In the genomic region with DNA sequence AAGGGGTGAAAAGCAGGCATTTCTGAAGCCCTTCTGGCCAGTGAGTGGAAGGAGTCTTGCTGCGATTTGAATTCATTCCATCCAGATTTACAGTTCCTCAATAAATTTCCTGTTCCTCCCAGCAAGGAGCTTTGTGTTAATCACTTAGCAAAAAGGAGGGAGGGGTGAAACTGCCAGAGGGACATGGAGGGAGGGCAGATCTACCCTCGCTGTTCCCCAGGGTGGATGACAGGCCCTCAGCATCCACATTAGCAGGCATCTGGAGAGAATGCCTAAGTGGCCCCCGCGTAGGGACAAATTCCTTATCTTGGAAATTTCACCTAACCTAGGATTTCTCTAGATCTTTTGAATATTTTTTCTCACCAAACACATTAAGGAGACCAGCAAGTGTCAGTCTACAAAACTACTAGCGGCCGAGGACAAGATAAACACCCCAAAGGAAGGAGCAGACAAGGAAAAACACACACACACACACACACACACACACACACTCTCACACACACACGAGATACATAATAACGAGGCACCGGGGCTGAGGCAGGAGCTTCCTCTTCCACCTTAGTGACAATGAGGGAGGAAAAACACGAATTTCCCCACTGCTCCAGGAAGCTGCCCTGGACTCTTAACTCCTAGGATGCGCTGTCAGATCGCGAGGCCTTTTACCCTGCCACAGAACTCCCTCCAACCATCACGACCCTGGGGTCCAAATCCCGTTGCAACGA, we compare ENCODE assay signal across 8 cellular contexts. TPM values are rescaled to one million over a fixed set of nuclear protein-coding genes. Genes with fewer than 3 reads are reported as not detected.
A peak's percentile ranks its signal among the peaks of the same experiment; 100 is the strongest.
DNase-seq lines count a peak whose midpoint lies in the region; ATAC-seq and TF ChIP-seq lines count a peak whose summit lies in the region.

No MANE protein-coding gene starts in this region.

- H3K9me3 ChIP-seq in SK-N-MC (ENCODE audit: low read depth, low read length): no peaks in the 10 kb centered on the region

- no peak for DNase-seq in activated T-cell treated with anti-CD3 and anti-CD28 coated beads, Interleukin-2, amount 50 U/mL, for 4 hours
- DNase-seq in activated T-cell treated with anti-CD3 and anti-CD28 coated beads, Interleukin-2, amount 50 U/mL, for 48 hours: no peak
- DNase-seq in SK-N-MC (ENCODE audit: low read depth, low spot score): no peak
- DNase-seq in epithelial cell of proximal tubule (ENCODE audit: low read depth): no peak
- DNase-seq in natural killer cell treated with Interleukin-12 subunit alpha and Interleukin-12 subunit beta and Interleukin-15 and Interleukin-18, amount 100 ng/mL, for 72 hours (ENCODE audit: low spot score): no peak
- no peak for DNase-seq in inferior parietal cortex (ENCODE audit: extremely low spot score)

- H3K36me3 Mint-ChIP-seq in activated T-cell treated with anti-CD3 and anti-CD28 coated beads, Interleukin-2, amount 50 U/mL, for 4 hours (ENCODE audit: insufficient read depth): peaks cover 35% of the 10 kb centered on the region
- peaks cover 50% of the 10 kb centered on the region for H3K36me3 Mint-ChIP-seq in natural killer cell treated with Interleukin-12 subunit alpha and Interleukin-12 subunit beta and Interleukin-15 and Interleukin-18, amount 100 ng/mL, for 72 hours

- ATAC-seq in activated T-cell treated with anti-CD3 and anti-CD28 coated beads, Interleukin-2, amount 50 U/mL, for 4 hours: no peak
- ATAC-seq in natural killer cell treated with Interleukin-12 subunit alpha and Interleukin-12 subunit beta and Interleukin-15 and Interleukin-18, amount 100 ng/mL, for 72 hours: no peak
- no peak for ATAC-seq in GM21528 (IDR thresholded peaks at IDR 0.05; ENCODE audit: low FRiP score, unreplicated experiment)
- ATAC-seq in HG03045 (IDR thresholded peaks at IDR 0.05; ENCODE audit: unreplicated experiment): no peak

- H3K36me3 ChIP-seq in SK-N-MC (ENCODE audit: insufficient read depth, low read length): peaks cover 40% of the 10 kb centered on the region

- TF ChIP-seq CTCF in epithelial cell of proximal tubule (conservative IDR thresholded peaks at IDR 0.05; ENCODE audit: low read depth, low read length): no peak

- peak overlapping the region; percentile 98 for H3K4me3 Mint-ChIP-seq in activated T-cell treated with anti-CD3 and anti-CD28 coated beads, Interleukin-2, amount 50 U/mL, for 4 hours
- H3K4me3 Mint-ChIP-seq in natural killer cell treated with Interleukin-12 subunit alpha and Interleukin-12 subunit beta and Interleukin-15 and Interleukin-18, amount 100 ng/mL, for 72 hours: peak overlapping the region; percentile 97

- H3K9me3 Mint-ChIP-seq in activated T-cell treated with anti-CD3 and anti-CD28 coated beads, Interleukin-2, amount 50 U/mL, for 4 hours: no peaks in the 10 kb centered on the region
- H3K9me3 Mint-ChIP-seq in natural killer cell treated with Interleukin-12 subunit alpha and Interleukin-12 subunit beta and Interleukin-15 and Interleukin-18, amount 100 ng/mL, for 72 hours: no peaks in the 10 kb centered on the region

- peaks cover 78% of the 10 kb centered on the region for H3K4me1 Mint-ChIP-seq in activated T-cell treated with anti-CD3 and anti-CD28 coated beads, Interleukin-2, amount 50 U/mL, for 4 hours (ENCODE audit: low read depth)
- H3K4me1 Mint-ChIP-seq in natural killer cell treated with Interleukin-12 subunit alpha and Interleukin-12 subunit beta and Interleukin-15 and Interleukin-18, amount 100 ng/mL, for 72 hours (ENCODE audit: low read depth in 2 of 2): peaks cover 54 to 69% of the 10 kb centered on the region in 2 donors

- peak overlapping the region; percentile 86 for H3K9ac ChIP-seq in SK-N-MC (ENCODE audit: insufficient read length)

- peak overlapping the region; percentile 93 to 96 for H3K27ac Mint-ChIP-seq in natural killer cell treated with Interleukin-12 subunit alpha and Interleukin-12 subunit beta and Interleukin-15 and Interleukin-18, amount 100 ng/mL, for 72 hours

- H3K4me3 ChIP-seq in SK-N-MC (peak overlapping the region; percentile 87), epithelial cell of proximal tubule (ENCODE audit: low read depth, low read length) (peak overlapping the region; percentile 98)

- peak overlapping the region; percentile 58; the same call in 1 of the 2 replicates for H3K27ac ChIP-seq in SK-N-MC

- no peaks in the 10 kb centered on the region for H3K27me3 Mint-ChIP-seq in activated T-cell treated with anti-CD3 and anti-CD28 coated beads, Interleukin-2, amount 50 U/mL, for 4 hours (ENCODE audit: low read depth)
- H3K27me3 Mint-ChIP-seq in natural killer cell treated with Interleukin-12 subunit alpha and Interleukin-12 subunit beta and Interleukin-15 and Interleukin-18, amount 100 ng/mL, for 72 hours: no peaks in the 10 kb centered on the region

RNA-seq across cellular contexts. Expression of a gene that starts 1.0 kb away (rescaled TPM):
- total RNA-seq in activated T-cell treated with anti-CD3 and anti-CD28 coated beads, Interleukin-2, amount 50 U/mL, for 4 hours: 10 to 100 TPM; 20.3 to 23.5 (median 21.2) TPM
- total RNA-seq in epithelial cell of proximal tubule: 6.9 and 7.7 TPM in 2 replicates
- 10 to 100 TPM; 45.8 to 63.0 TPM for total RNA-seq in natural killer cell treated with Interleukin-12 subunit alpha and Interleukin-12 subunit beta and Interleukin-15 and Interleukin-18, amount 100 ng/mL, for 72 hours

RNA-seq across cellular contexts. Expression of a gene that starts 37.6 kb away (rescaled TPM):
- total RNA-seq in activated T-cell treated with anti-CD3 and anti-CD28 coated beads, Interleukin-2, amount 50 U/mL, for 4 hours: not detected
- total RNA-seq in epithelial cell of proximal tubule: not detected in 2 replicates
- total RNA-seq in natural killer cell treated with Interleukin-12 subunit alpha and Interleukin-12 subunit beta and Interleukin-15 and Interleukin-18, amount 100 ng/mL, for 72 hours: 1 to 10 TPM; 1.7 to 3.6 TPM
